Comparison of ENCODE assay signal across 8 cellular contexts in genomic region chr1:98045211-98046030, GRCh38.
DNase-seq lines count a peak whose midpoint lies in the region; ATAC-seq, FAIRE-seq and TF ChIP-seq lines count a peak whose summit lies in the region.

No MANE protein-coding gene starts in this region.

- TF ChIP-seq CTCF in WI38 (IDR thresholded peaks at IDR 0.05; ENCODE audit: low read depth, low read length), result no peak
- TF ChIP-seq CTCF in fibroblast of the aortic adventitia (IDR thresholded peaks at IDR 0.05; ENCODE audit: insufficient read depth, low read length), result no peak
- TF ChIP-seq CTCF in osteoblast (IDR thresholded peaks at IDR 0.05; ENCODE audit: extremely low read depth, low read depth, low read length), result no peak

- H2AFZ ChIP-seq in osteoblast (ENCODE audit: low read length), result peak overlapping the region; percentile 89

- no peak for TF ChIP-seq POLR2A in GM12891 (IDR thresholded peaks at IDR 0.05; ENCODE audit: low read depth, low read length)

- no peaks in the 10 kb centered on the region for H3K9me3 ChIP-seq in osteoblast (ENCODE audit: low read depth, low read length)

- FAIRE-seq in GM12891 (lab: Jason Lieb, UNC), result no peak

- H4K20me1 ChIP-seq in osteoblast (ENCODE audit: insufficient read depth, low read length), result no peaks in the 10 kb centered on the region

- peaks cover 57% of the 10 kb centered on the region for H3K79me2 ChIP-seq in osteoblast (ENCODE audit: insufficient read depth, low read length)

- H3K27ac ChIP-seq in osteoblast (ENCODE audit: low read depth, low read length), result peak overlapping the region; percentile 48

- ATAC-seq in GM18868 (IDR thresholded peaks at IDR 0.05; ENCODE audit: unreplicated experiment) (peak; percentile 19), HG02623 (IDR thresholded peaks at IDR 0.05; ENCODE audit: unreplicated experiment) (no peak), HG02610 (IDR thresholded peaks at IDR 0.05; ENCODE audit: unreplicated experiment) (no peak)

- no peaks in the 10 kb centered on the region for H3K36me3 ChIP-seq in osteoblast (ENCODE audit: insufficient read depth, low read length)

- DNase-seq in fibroblast of the aortic adventitia (ENCODE audit: low read depth) (peak; percentile 72), osteoblast (ENCODE audit: insufficient read length, low spot score, missing footprints) (peak; percentile 78), GM12891 (ENCODE audit: insufficient read length, low spot score) (no peak), NCI-H526 treated with DMSO at 0.1 percent for 48 hours (lab: John Stamatoyannopoulos, UW) (no peak)

- H3K27me3 ChIP-seq in osteoblast (ENCODE audit: insufficient read depth, low read length), result no peaks in the 10 kb centered on the region

- H3K4me2 ChIP-seq in osteoblast (ENCODE audit: insufficient read depth, low read length), result peak overlapping the region; percentile 95

- peak overlapping the region; percentile 71 for H3K4me3 ChIP-seq in WI38 (ENCODE audit: low read depth, low read length)
- H3K4me3 ChIP-seq in fibroblast of the aortic adventitia (ENCODE audit: low read depth, low read length), result peak overlapping the region; percentile 88
- peak overlapping the region; percentile 86 for H3K4me3 ChIP-seq in osteoblast (ENCODE audit: insufficient read depth, low read length)

- H3K4me1 ChIP-seq in osteoblast (ENCODE audit: insufficient read depth, low read length), result peaks cover 19% of the 10 kb centered on the region

TF ChIP-seq in GM12891, 5 proteins besides CTCF, POLR2A, EP300 and RAD21:
- TF ChIP-seq SPI1 (IDR thresholded peaks at IDR 0.05; ENCODE audit: low read depth, low read length), result no peak
- no peak for TF ChIP-seq TAF1 (IDR thresholded peaks at IDR 0.05; ENCODE audit: low read depth, low read length)
- TF ChIP-seq POU2F2 (IDR thresholded peaks at IDR 0.05; ENCODE audit: low read depth, low read length), result no peak
- TF ChIP-seq POLR2AphosphoS5 (IDR thresholded peaks at IDR 0.05; ENCODE audit: low read depth, low read length), result no peak
- TF ChIP-seq PAX5 (IDR thresholded peaks at IDR 0.05; ENCODE audit: insufficient read depth, low read length, severe bottlenecking), result no peak

Comparison
In these comparisons a context has a peak if more than half of its experiments do, and no peak if none do; other contexts are left out.
1. DNase-seq: peak in fibroblast of the aortic adventitia (single experiment) and osteoblast (single experiment); none in GM12891 (single experiment) and NCI-H526 treated with DMSO at 0.1 percent for 48 hours (single experiment).
2. Peak in every context shown above with its lines, with median percentiles within 50 percentile points of each other: H3K4me3 ChIP-seq.